In genomic region chr7:67302113-67303039, GRCh38 we compare ENCODE assay signal across 8 cellular contexts.
DNase-seq lines count a peak whose midpoint lies in the region; ATAC-seq, FAIRE-seq and TF ChIP-seq lines count a peak whose summit lies in the region.

No MANE protein-coding gene starts in this region.

- H3K4me3 ChIP-seq in left ventricle myocardium inferior (peak overlapping the region; percentile 88), urinary bladder (ENCODE audit: low read depth, low read length) (peak overlapping the region; percentile 60)

- ATAC-seq in HG02840 (IDR thresholded peaks at IDR 0.05; ENCODE audit: low FRiP score, unreplicated experiment) (peak; percentile 91), T-cell (replicated peaks in 1 of 4) (peak; percentile 82 to 88 (median 87))

- peak; percentile 90 for DNase-seq in GM12891 (ENCODE audit: insufficient read length, low spot score)
- DNase-seq in NCI-H1436 treated with DMSO at 0.1 percent for 48 hours (lab: John Stamatoyannopoulos, UW), result peak; percentile 87
- DNase-seq in T-cell, result peak; percentile 89 to 98 (median 96)
- peak; percentile 99 for DNase-seq in amniotic stem cell (lab: John Stamatoyannopoulos, UW)
- DNase-seq in left ventricle myocardium inferior, result peak; percentile 99
- peak; percentile 97 for DNase-seq in progenitor cell of endocrine pancreas (ENCODE audit: low spot score, unreplicated experiment)

- H3K27ac Mint-ChIP-seq in T-cell (peak overlapping the region; percentile 85 to 96), progenitor cell of endocrine pancreas (peak overlapping the region; percentile 99)

- H3K4me1 ChIP-seq in left ventricle myocardium inferior, result peaks cover 48% of the 10 kb centered on the region
- peaks cover 2% of the 10 kb centered on the region for H3K4me1 ChIP-seq in urinary bladder (ENCODE audit: insufficient read depth)

- TF ChIP-seq CTCF in left ventricle myocardium inferior (IDR thresholded peaks at IDR 0.05; ENCODE audit: borderline replicate concordance) (peak; percentile 64), progenitor cell of endocrine pancreas (IDR thresholded peaks at IDR 0.05; ENCODE audit: unreplicated experiment) (peak; percentile 49)

- peak; percentile 80 for FAIRE-seq in GM12891 (lab: Jason Lieb, UNC)

- H3K9me3 Mint-ChIP-seq in T-cell, result no peaks in the 10 kb centered on the region
- no peaks in the 10 kb centered on the region for H3K9me3 Mint-ChIP-seq in progenitor cell of endocrine pancreas (ENCODE audit: low read depth)

- TF ChIP-seq POLR2A in GM12891 (IDR thresholded peaks at IDR 0.05; ENCODE audit: low read depth, low read length), result peak; percentile 92

- under 1% methylated on average over 83 of the region's 83 CpGs for WGBS in urinary bladder

- no peaks in the 10 kb centered on the region for H3K9me3 ChIP-seq in left ventricle myocardium inferior (replicated peaks)

- no peaks in the 10 kb centered on the region for H3K27me3 Mint-ChIP-seq in T-cell
- H3K27me3 Mint-ChIP-seq in progenitor cell of endocrine pancreas, result no peaks in the 10 kb centered on the region

- H3K27ac ChIP-seq in left ventricle myocardium inferior (replicated peaks) (peak overlapping the region; percentile 97), urinary bladder (ENCODE audit: low read depth) (peak overlapping the region; percentile 88)

- H3K4me3 Mint-ChIP-seq in T-cell (peak overlapping the region; percentile 92 to 94 (median 92)), progenitor cell of endocrine pancreas (ENCODE audit: low read depth) (peak overlapping the region; percentile 93)

- intact Hi-C loops in left ventricle myocardium inferior (cut with micrococcal nuclease), result no loop called here

- H3K27me3 ChIP-seq in left ventricle myocardium inferior (ENCODE audit: low read depth), result no peaks in the 10 kb centered on the region

- CTCF ChIA-PET in T-cell (lab: Charles Lee), result interaction anchor here (0.6 to 1.4 kb wide), 9 partner anchors 11 to 1929 kb away, joined by 3 to 8 read pairs (median 3); partner anchors contain the start of genes SBDS (in 1 of the 2) and ZNF92 (in 1 of the 2)

- H3K4me1 Mint-ChIP-seq in T-cell, result peaks cover 27 to 34% (median 30%) of the 10 kb centered on the region in 3 donors
- H3K4me1 Mint-ChIP-seq in progenitor cell of endocrine pancreas (ENCODE audit: low read depth), result peaks cover 7% of the 10 kb centered on the region

- POLR2A ChIA-PET in T-cell (lab: Charles Lee), result interaction anchor here (0.6 to 1.4 kb wide), 10 partner anchors 11 to 1154 kb away, joined by 3 to 9 read pairs (median 3); partner anchors contain the start of gene SBDS (in 1 of the 2)

- peaks cover 8% of the 10 kb centered on the region for H3K36me3 Mint-ChIP-seq in T-cell
- H3K36me3 Mint-ChIP-seq in progenitor cell of endocrine pancreas (ENCODE audit: insufficient read depth), result peaks cover 3% of the 10 kb centered on the region

- peaks cover 36% of the 10 kb centered on the region for H3K36me3 ChIP-seq in left ventricle myocardium inferior
- H3K36me3 ChIP-seq in urinary bladder (ENCODE audit: insufficient read depth), result peaks cover 2% of the 10 kb centered on the region

TF ChIP-seq in GM12891, 5 proteins besides CTCF, POLR2A, EP300 and RAD21:
- no peak for TF ChIP-seq PAX5 (IDR thresholded peaks at IDR 0.05; ENCODE audit: insufficient read depth, low read length, severe bottlenecking)
- TF ChIP-seq POLR2AphosphoS5 (IDR thresholded peaks at IDR 0.05; ENCODE audit: low read depth, low read length), result peak; percentile 86
- TF ChIP-seq POU2F2 (IDR thresholded peaks at IDR 0.05; ENCODE audit: low read depth, low read length), result peak; percentile 74
- TF ChIP-seq TAF1 (IDR thresholded peaks at IDR 0.05; ENCODE audit: low read depth, low read length), result peak; percentile 75
- TF ChIP-seq SPI1 (IDR thresholded peaks at IDR 0.05; ENCODE audit: low read depth, low read length), result 0 out of 2 replicates have a peak, but pooled peaks have one; percentile 2
TF ChIP-seq in GM12891: peak in this region for 4.

Comparison
In these comparisons a context has a peak if more than half of its experiments do, and no peak if none do; other contexts are left out.
1. Peak in every context shown above with its lines: DNase-seq, ATAC-seq, H3K4me3 ChIP-seq and H3K27ac ChIP-seq.